Comparison of ENCODE assay signal across 21 cellular contexts in genomic region chr6:78484181-78485064, GRCh38.
"Had no signal": no experiment of that assay in that cellular context is flagged by ENCODE, and none has a peak within 500 bp of the region (broad histone marks: within the 10 kb centered on the region; RNA-seq: fewer than 3 reads in every experiment).

No MANE protein-coding gene starts in this region.

- H3K36me3 ChIP-seq: colonic mucosa, heart right ventricle, left ventricle myocardium inferior, lower lobe of right lung, ovary, right atrium auricular region, sigmoid colon had no signal

- H3K4me3 ChIP-seq: colonic mucosa, heart right ventricle, left ventricle myocardium inferior, lower lobe of right lung, ovary, right atrium auricular region, sigmoid colon, skin epidermis had no signal

- H3K4me1 Mint-ChIP-seq: immature natural killer cell, memory B cell, mesothelial cell of epicardium, natural killer cell, neural crest cell had no signal

- H3K36me3 Mint-ChIP-seq: immature natural killer cell, memory B cell, mesothelial cell of epicardium had no signal

- H3K9me3 Mint-ChIP-seq: endodermal cell, mesothelial cell of epicardium, neural crest cell had no signal

- H3K27me3 ChIP-seq: colonic mucosa, heart right ventricle, ovary, right atrium auricular region, sigmoid colon had no signal

- H3K27ac ChIP-seq: colonic mucosa, heart right ventricle, left ventricle myocardium inferior, lower lobe of right lung, ovary, right atrium auricular region, sigmoid colon, skin epidermis had no signal

- H3K27me3 Mint-ChIP-seq: memory B cell had no signal

- H3K9me3 ChIP-seq: colonic mucosa, heart right ventricle, left ventricle myocardium inferior, lower lobe of right lung, ovary, right atrium auricular region, sigmoid colon had no signal

- DNase-seq: colonic mucosa; dermis blood vessel endothelial cell; endodermal cell; heart right ventricle; hypothalamus; immature natural killer cell; kidney; left cardiac atrium; left ventricle myocardium inferior; lower lobe of right lung; natural killer cell; ovary; sigmoid colon; stimulated activated CD4-positive, alpha-beta T cell treated with anti-CD3 and anti-CD28 coated beads, Interleukin-12 subunit alpha, Interleukin-12 subunit beta, amount 100 ng/mL, for 4 hours; stimulated activated naive CD4-positive, alpha-beta T cell treated with Interleukin-2 at 50 U/mL for 16 hours; trophoblast cell had no signal

- H3K27ac Mint-ChIP-seq: endodermal cell, immature natural killer cell, memory B cell, mesothelial cell of epicardium, natural killer cell had no signal

- H3K4me1 ChIP-seq: colonic mucosa, heart right ventricle, left ventricle myocardium inferior, lower lobe of right lung, right atrium auricular region, sigmoid colon had no signal

- H3K4me3 Mint-ChIP-seq: endodermal cell, immature natural killer cell, memory B cell, mesothelial cell of epicardium, natural killer cell, neural crest cell had no signal
